In genomic region chr2:157394928-157395327, GRCh38 we compare ENCODE assay signal across 18 cellular contexts. TPM values are rescaled to one million over a fixed set of nuclear protein-coding genes. Genes with fewer than 3 reads are reported as not detected.
DNase-seq lines count a peak whose midpoint lies in the region; ATAC-seq, FAIRE-seq and TF ChIP-seq lines count a peak whose summit lies in the region.
"Had no signal": no experiment of that assay in that cellular context is flagged by ENCODE, and none has a peak within 500 bp of the region (broad histone marks: within the 10 kb centered on the region; RNA-seq: fewer than 3 reads in every experiment).

No MANE protein-coding gene starts in this region.

- H3K27me3 ChIP-seq in GM23338 (ENCODE audit: insufficient read depth) (no peaks in the 10 kb centered on the region), hepatocyte (no peaks in the 10 kb centered on the region), small intestine (ENCODE audit: control insufficient read depth in 2 of 2, insufficient read depth in 2 of 2, low read length in 2 of 2) (no peaks in the 10 kb centered on the region)
- H3K27me3 ChIP-seq: BE2C had no signal

- H3K4me3 Mint-ChIP-seq in GM23338 (no peak overlapping the region), T-helper 17 cell (no peak overlapping the region)
- H3K4me3 Mint-ChIP-seq: CD4-positive, alpha-beta memory T cell had no signal

- no peaks in the 10 kb centered on the region for H3F3A ChIP-seq in GM23338 (replicated peaks; ENCODE audit: low read depth)

- H2AFZ ChIP-seq in GM23338: peak overlapping the region; percentile 7; the same call in 1 of the 2 replicates
- H2AFZ ChIP-seq in hepatocyte: peak overlapping the region; percentile 32

- FAIRE-seq in small intestine (lab: Jason Lieb, UNC): no peak
- FAIRE-seq: A549, GM12892 had no signal

- H4K20me1 ChIP-seq in GM23338 (replicated peaks; ENCODE audit: insufficient read depth): no peaks in the 10 kb centered on the region
- H4K20me1 ChIP-seq in hepatocyte (ENCODE audit: insufficient read depth, poor library complexity, severe bottlenecking): no peaks in the 10 kb centered on the region

- H3K27me3 Mint-ChIP-seq in GM23338 (ENCODE audit: insufficient read depth, low read depth, poor library complexity) (no peaks in the 10 kb centered on the region), T-helper 17 cell (no peaks in the 10 kb centered on the region)
- H3K27me3 Mint-ChIP-seq: CD4-positive, alpha-beta memory T cell had no signal

- H3K9me3 ChIP-seq in hepatocyte (ENCODE audit: low read depth): no peaks in the 10 kb centered on the region
- no peaks in the 10 kb centered on the region for H3K9me3 ChIP-seq in small intestine (ENCODE audit: control insufficient read depth, low read depth)
- H3K9me3 ChIP-seq in T-helper 17 cell (ENCODE audit: control insufficient read depth, low read length, poor library complexity, severe bottlenecking): no peaks in the 10 kb centered on the region
- H3K9me3 ChIP-seq: A549, BE2C, HAP-1 had no signal

- H3K4me3 ChIP-seq in GM23338 (no peak overlapping the region), hepatocyte (no peak overlapping the region), small intestine (ENCODE audit: low read depth in 1 of 2, low read length in 2 of 2) (no peak overlapping the region)
- H3K4me3 ChIP-seq: A549, HAP-1 had no signal

- H3K9me2 ChIP-seq in GM23338 (ENCODE audit: insufficient read depth): no peaks in the 10 kb centered on the region
- no peaks in the 10 kb centered on the region for H3K9me2 ChIP-seq in hepatocyte (replicated peaks; ENCODE audit: insufficient read depth)

- ATAC-seq in GM23338: no peak
- no peak for ATAC-seq in T-helper 17 cell
- ATAC-seq: A549 had no signal

- H3K4me2 ChIP-seq in GM23338 (no peak overlapping the region), hepatocyte (no peak overlapping the region)
- H3K4me2 ChIP-seq: A549 had no signal

- H3K79me2 ChIP-seq in GM23338 (replicated peaks; ENCODE audit: insufficient read depth): no peaks in the 10 kb centered on the region
- H3K79me2 ChIP-seq in hepatocyte: no peaks in the 10 kb centered on the region

- H3K27ac Mint-ChIP-seq in GM23338 (no peak overlapping the region), T-helper 17 cell (no peak overlapping the region)
- H3K27ac Mint-ChIP-seq: CD4-positive, alpha-beta memory T cell had no signal

- no peaks in the 10 kb centered on the region for H3K36me3 Mint-ChIP-seq in GM23338 (ENCODE audit: low read depth)
- H3K36me3 Mint-ChIP-seq in T-helper 17 cell (ENCODE audit: low read depth): no peaks in the 10 kb centered on the region

- DNase-seq in GM23338 (ENCODE audit: low spot score): no peak
- DNase-seq in OCI-M1 (lab: John Stamatoyannopoulos, UW): peak; percentile 50
- DNase-seq in hepatocyte (ENCODE audit: low spot score): no peak
- peak; percentile 53 for DNase-seq in small intestine
- DNase-seq in SW 1271 (lab: John Stamatoyannopoulos, UW): no peak
- DNase-seq in stimulated activated CD4-positive, alpha-beta T cell treated with anti-CD3 and anti-CD28 coated beads, Interleukin-4, amount 100 ng/mL, for 1 hour: no peak
- DNase-seq in T-helper 17 cell: no peak
- DNase-seq: BE2C; CD4-positive, alpha-beta memory T cell; DND-41; GDM1; GOT3 had no signal

- peaks cover 12% of the 10 kb centered on the region; the same call in 2 of the 3 replicates for H3K9me3 Mint-ChIP-seq in GM23338

- H3K4me1 Mint-ChIP-seq in GM23338 (no peaks in the 10 kb centered on the region), T-helper 17 cell (no peaks in the 10 kb centered on the region)

- 92% methylated on average over 1 of the region's 1 CpG for WGBS in hepatocyte (ENCODE audit: low lambda C conversion rate, missing lambda C conversion rate)
- WGBS in small intestine, 3 donors: 75 to 86% (median 76%) methylated on average over 1 of the region's 1 CpG

- H3K27ac ChIP-seq in GM23338 (ENCODE audit: low read depth): no peak overlapping the region
- peak overlapping the region; percentile 58 for H3K27ac ChIP-seq in hepatocyte
- no peak overlapping the region for H3K27ac ChIP-seq in small intestine (ENCODE audit: low read depth in 1 of 2, low read length in 1 of 2)
- H3K27ac ChIP-seq: A549, C4-2B had no signal

- H3K36me3 ChIP-seq in GM23338 (ENCODE audit: insufficient read depth) (no peaks in the 10 kb centered on the region), hepatocyte (replicated peaks; ENCODE audit: insufficient read depth, low read depth) (no peaks in the 10 kb centered on the region), small intestine (ENCODE audit: control insufficient read depth in 2 of 2, insufficient read depth in 2 of 2, low read length in 2 of 2) (no peaks in the 10 kb centered on the region)
- H3K36me3 ChIP-seq: BE2C, HAP-1 had no signal

- H3K4me1 ChIP-seq in GM23338 (ENCODE audit: insufficient read depth): no peaks in the 10 kb centered on the region
- peaks cover 4% of the 10 kb centered on the region for H3K4me1 ChIP-seq in hepatocyte (ENCODE audit: insufficient read depth)
- H3K4me1 ChIP-seq in small intestine (ENCODE audit: control insufficient read depth in 2 of 2, insufficient read depth in 1 of 2, low read depth in 1 of 2, low read length in 1 of 2): no peaks in the 10 kb centered on the region
- H3K4me1 ChIP-seq: A549, BE2C, HAP-1 had no signal

- TF ChIP-seq CTCF in GM23338 (conservative IDR thresholded peaks at IDR 0.05; ENCODE audit: low read depth in 2 of 2): no peak
- TF ChIP-seq CTCF in hepatocyte (IDR thresholded peaks at IDR 0.05; ENCODE audit: poor library complexity): no peak

TF ChIP-seq in GM23338, 12 proteins besides CTCF, POLR2A, EP300 and RAD21 (continues in another document):
- no peak for TF ChIP-seq JUNB (IDR thresholded peaks at IDR 0.05; ENCODE audit: unreplicated experiment)
- TF ChIP-seq EZH2 (IDR thresholded peaks at IDR 0.05; ENCODE audit: low read depth, unreplicated experiment): no peak
- TF ChIP-seq ETS1 (IDR thresholded peaks at IDR 0.05): no peak
- TF ChIP-seq ZNF331 (CRISPR knock-in tag; IDR thresholded peaks at IDR 0.05; ENCODE audit: low read depth): no peak
- no peak for TF ChIP-seq NANOG (IDR thresholded peaks at IDR 0.05; ENCODE audit: borderline replicate concordance)
- TF ChIP-seq EZH2phosphoT487 (IDR thresholded peaks at IDR 0.05; ENCODE audit: unreplicated experiment): no peak

RNA-seq across cellular contexts. Expression of gene CYTIP, which starts 49.0 kb away (rescaled TPM):
- total RNA-seq in GM23338 (2014; rRNA removed; shearing (Covaris generic)): not detected in 2 replicates
- polyA plus RNA-seq in GM23338 (2016; fragmentation: Nextera tagmentation; extraction: Ambion mirVana) (0.28 TPM in 1 of 2 replicates, not detected in the other), hepatocyte (0.28 and 1.6 TPM in 2 replicates), small intestine (10 to 100 TPM in 2 of 3 donors, 1 to 10 TPM in 1; 9.4 to 19.8 (median 15.7) TPM)
- total RNA-seq in hepatocyte (3.7 and 4.0 TPM in 2 replicates), T-helper 17 cell (100 to 1,000 TPM; 286 to 294 TPM)
- total RNA-seq: HT1080 had no signal
- polyA plus RNA-seq: AG04450 had no signal

Comparison
In these comparisons a context has a peak if more than half of its experiments do, and no peak if none do; other contexts are left out.
1. DNase-seq: peak in OCI-M1 (single experiment) and small intestine (single experiment); none in GM23338 (single experiment), hepatocyte (single experiment), SW 1271 (0 of 2), stimulated activated CD4-positive, alpha-beta T cell treated with anti-CD3 and anti-CD28 coated beads, Interleukin-4, amount 100 ng/mL, for 1 hour (single experiment) and T-helper 17 cell (0 of 3).
2. RNA of gene CYTIP, which starts 49.0 kb away (total RNA-seq): 286 to 294 TPM in T-helper 17 cell; 3.7 to 4.0 TPM in hepatocyte and not detected in GM23338; every median in the first group is over 10 times any median in the second.